In genomic region chr12:47739959-47740358, GRCh38 we compare ENCODE assay signal across 10 cellular contexts. TPM values are rescaled to one million over a fixed set of nuclear protein-coding genes. Genes with fewer than 3 reads are reported as not detected.
DNase-seq lines count a peak whose midpoint lies in the region; ATAC-seq, FAIRE-seq and TF ChIP-seq lines count a peak whose summit lies in the region.
"Had no signal": no experiment of that assay in that cellular context is flagged by ENCODE, and none has a peak within 500 bp of the region (broad histone marks: within the 10 kb centered on the region; RNA-seq: fewer than 3 reads in every experiment).

No MANE protein-coding gene starts in this region.

- no peaks in the 10 kb centered on the region for H4K20me1 ChIP-seq in HCT116 (ENCODE audit: insufficient read depth)

- CTCF ChIA-PET in HCT116 (lab: Charles Lee), result interaction anchor here (0.8 to 6.2 kb wide), 4 partner anchors 16 to 99 kb away, joined by 3 to 197 read pairs (median 120); partner anchors contain the start of gene RAPGEF3

- no peak for TF ChIP-seq RAD21 in HCT116 (IDR thresholded peaks at IDR 0.05; ENCODE audit: low read depth)

- no peaks in the 10 kb centered on the region for H3K9me2 ChIP-seq in HCT116 (ENCODE audit: insufficient read depth)

- H3K27ac ChIP-seq in HCT116 (ENCODE audit: low read depth, low read length) (no peak overlapping the region), prostate gland (no peak overlapping the region)

- H3K4me1 Mint-ChIP-seq in immature natural killer cell, result peaks cover 13 to 26% of the 10 kb centered on the region in 2 donors

- H3K4me3 ChIP-seq in HCT116 (replicated peaks in 1 of 2; ENCODE audit: low read depth in 1 of 2, low read length in 2 of 2) (no peak overlapping the region), prostate gland (no peak overlapping the region)

- peaks cover 7 to 11% (median 8%) of the 10 kb centered on the region in 3 donors for H3K27me3 Mint-ChIP-seq in immature natural killer cell (ENCODE audit: low read depth in 3 of 3)

- ATAC-seq in GM18511 (IDR thresholded peaks at IDR 0.05; ENCODE audit: unreplicated experiment), result peak; percentile 74
- ATAC-seq in HCT116, result no peak

- H3K9me3 ChIP-seq in HCT116 (ENCODE audit: control insufficient read depth in 1 of 2, insufficient read depth in 1 of 2, low read depth in 1 of 2, low read length in 2 of 2), result no peaks in the 10 kb centered on the region
- H3K9me3 ChIP-seq in prostate gland, result no peaks in the 10 kb centered on the region

- H3K4me1 ChIP-seq in HCT116 (ENCODE audit: control insufficient read depth in 1 of 2, insufficient read depth in 2 of 2, low read length in 2 of 2) (peaks cover 29 to 48% of the 10 kb centered on the region in 2 experiments), prostate gland (replicated peaks) (no peaks in the 10 kb centered on the region)

- no peak for DNase-seq in HCT116 (ENCODE audit: low read depth, low spot score)
- peak; percentile 19 for DNase-seq in NCI-H69 (lab: John Stamatoyannopoulos, UW)
- DNase-seq in immature natural killer cell, result no peak
- no peak for DNase-seq in ACHN
- no peak for DNase-seq in NCI-H1417 treated with DMSO at 0.1 percent for 48 hours (lab: John Stamatoyannopoulos, UW)
- DNase-seq in HTR-8/SVneo (ENCODE audit: insufficient read length, low spot score), result no peak
- DNase-seq in prostate gland (ENCODE audit: low spot score), result no peak
- DNase-seq: MV-4-11 had no signal

- no TSS peak for BruUV-seq in HCT116 (replicated peaks; lab: Mats Ljungman, UMichigan)

- H2AFZ ChIP-seq in HCT116 (ENCODE audit: low read depth, low read length, poor library complexity, severe bottlenecking), result no peak overlapping the region

- H3K9me3 Mint-ChIP-seq in immature natural killer cell, result no peaks in the 10 kb centered on the region

- H3K36me3 ChIP-seq in HCT116 (ENCODE audit: control insufficient read depth in 1 of 2, insufficient read depth in 2 of 2, low read length in 2 of 2) (no peaks in the 10 kb centered on the region), prostate gland (no peaks in the 10 kb centered on the region)

- intact Hi-C loops in HCT116 (cut with micrococcal nuclease), result no loop called here
- intact Hi-C loops in prostate gland (cut with DNase I), result loop anchor here (5.0 kb wide), 1 partner anchor 37 kb away; no protein-coding TSS in a partner anchor

- POLR2A ChIA-PET in HCT116 (lab: Charles Lee), result no interaction called here

- RAD21 ChIA-PET in HCT116 (lab: Charles Lee; ENCODE audit: low non-redundant PET in 1 of 2, low total read pairs in 2 of 2, uncharacterized antibody in 2 of 2, unreplicated experiment in 2 of 2), result interaction anchor here in 1 of 2 experiments (1.6 to 5.5 kb wide), 3 partner anchors 25 to 98 kb away, joined by 3 to 61 read pairs (median 15); no protein-coding TSS in a partner anchor

- peak overlapping the region; percentile 59 to 68 (median 63) for H3K4me3 Mint-ChIP-seq in immature natural killer cell

- TF ChIP-seq POLR2A in HCT116 (IDR thresholded peaks at IDR 0.05; ENCODE audit: borderline replicate concordance, extremely low read depth, insufficient read depth, insufficient read length) (no peak), prostate gland (IDR thresholded peaks at IDR 0.05) (no peak)

- FAIRE-seq in HTR-8/SVneo (lab: Jason Lieb, UNC), result no peak

- peak overlapping the region in 3 of 6 donors; percentile 40 to 67 (median 48) for H3K27ac Mint-ChIP-seq in immature natural killer cell

- peaks cover 0 to 2% (median 0%) of the 10 kb centered on the region in 3 donors for H3K36me3 Mint-ChIP-seq in immature natural killer cell

- in situ Hi-C loops in ACHN (cut with HindIII; ENCODE audit: low pct_ligation_motif_present, low pct_unique_long_range_greater_than_20kb, low sequenced_read_pairs), result no loop called here

- H3K4me2 ChIP-seq in HCT116 (ENCODE audit: low read length), result no peak overlapping the region

- H3K79me2 ChIP-seq in HCT116 (ENCODE audit: insufficient read depth, low read length), result no peaks in the 10 kb centered on the region

- no peak for TF ChIP-seq CTCF in HCT116 (IDR thresholded peaks at IDR 0.05 in 2 of 3, conservative IDR thresholded peaks at IDR 0.05 in 1 of 3; ENCODE audit: borderline replicate concordance in 1 of 3, insufficient read depth in 1 of 3, low read depth in 2 of 3, low read length in 2 of 3)
- TF ChIP-seq CTCF in prostate gland (IDR thresholded peaks at IDR 0.05), result no peak

- 88% methylated on average over 11 of the region's 11 CpGs for WGBS in prostate gland

- H3K27me3 ChIP-seq in HCT116 (ENCODE audit: insufficient read depth, low read length), result no peaks in the 10 kb centered on the region
- H3K27me3 ChIP-seq in prostate gland (replicated peaks; ENCODE audit: insufficient read depth), result no peaks in the 10 kb centered on the region

- H3K9ac ChIP-seq in HCT116 (ENCODE audit: low read length), result no peak overlapping the region

TF ChIP-seq in HCT116, 20 proteins besides CTCF, POLR2A, EP300 and RAD21:
- TF ChIP-seq TCF7L2 (IDR thresholded peaks at IDR 0.05; ENCODE audit: borderline replicate concordance, extremely low read depth, insufficient read depth, insufficient read length), result peak; percentile 14
- no peak for TF ChIP-seq ZFX (IDR thresholded peaks at IDR 0.05)

RNA-seq across cellular contexts. Expression of gene ENDOU, which starts 14.7 kb away (rescaled TPM):
- not detected for total RNA-seq in HCT116 (2021; ENCODE audit: unreplicated experiment)
- 0.08 TPM in 1 of 2 replicates, not detected in the other for polyA plus RNA-seq in HCT116 (2012)
- polyA plus RNA-seq in immature natural killer cell, result not detected
- total RNA-seq in prostate gland, result 1 to 10 TPM in 1 of 2 donors, not detected in 1; 1.0 TPM
- total RNA-seq: pulmonary artery endothelial cell had no signal

RNA-seq across cellular contexts. Expression of gene RAPGEF3, which starts 18.7 kb away (rescaled TPM):
- total RNA-seq in HCT116 (2021; ENCODE audit: unreplicated experiment), result 1.8 TPM
- 1.1 and 1.9 TPM in 2 replicates for polyA plus RNA-seq in HCT116 (2012)
- polyA plus RNA-seq in immature natural killer cell, result under 1 TPM in 1 of 3 donors, not detected in 2; 0.25 TPM
- total RNA-seq in prostate gland, result 10 to 100 TPM; 19.1 to 28.5 TPM

RNA-seq across cellular contexts. Expression of gene SLC48A1, which starts 33.1 kb away (rescaled TPM):
- total RNA-seq in HCT116 (2021; ENCODE audit: unreplicated experiment), result 20.0 TPM
- polyA plus RNA-seq in HCT116 (2012), result 12.2 and 15.7 TPM in 2 replicates
- polyA plus RNA-seq in immature natural killer cell, result 1 to 10 TPM in 2 of 3 donors, under 1 TPM in 1; 0.54 to 5.6 (median 3.1) TPM
- 10 to 100 TPM; 39.0 to 52.5 TPM for total RNA-seq in prostate gland

RNA-seq across cellular contexts. Expression of gene RPAP3, which starts 34.1 kb away (rescaled TPM):
- 48.3 TPM for total RNA-seq in HCT116 (2021; ENCODE audit: unreplicated experiment)
- polyA plus RNA-seq in HCT116 (2012), result 8.1 and 12.7 TPM in 2 replicates
- 10 to 100 TPM; 16.8 to 38.1 (median 23.1) TPM for polyA plus RNA-seq in immature natural killer cell
- 10 to 100 TPM; 15.0 to 26.5 TPM for total RNA-seq in prostate gland
